Comparison of ENCODE assay signal across 11 cellular contexts in genomic region chr7:24741691-24742639, GRCh38. TPM values are rescaled to one million over a fixed set of nuclear protein-coding genes. Genes with fewer than 3 reads are reported as not detected.
DNase-seq lines count a peak whose midpoint lies in the region; ATAC-seq and TF ChIP-seq lines count a peak whose summit lies in the region.
"Had no signal": no experiment of that assay in that cellular context is flagged by ENCODE, and none has a peak within 500 bp of the region (broad histone marks: within the 10 kb centered on the region; RNA-seq: fewer than 3 reads in every experiment).

No MANE protein-coding gene starts in this region.

- DNase-seq in Daoy (ENCODE audit: low read depth) (peak; percentile 98), RWPE1 (ENCODE audit: low spot score) (peak; percentile 95), fibroblast of the aortic adventitia (ENCODE audit: low read depth) (peak; percentile 31), posterior vena cava (ENCODE audit: low spot score) (peak; percentile 91), natural killer cell (no peak), NCI-H82 (lab: John Stamatoyannopoulos, UW) (no peak), nucleus accumbens (lab: John Stamatoyannopoulos, UW) (no peak), SK-N-DZ (ENCODE audit: low spot score) (no peak)
- DNase-seq: NCI-H526, T-helper 1 cell had no signal

- peak overlapping the region; percentile 87 for H3K27ac ChIP-seq in RWPE1

- H3K36me3 Mint-ChIP-seq in natural killer cell = peaks cover 8% of the 10 kb centered on the region

- no peak overlapping the region for H3K27ac Mint-ChIP-seq in natural killer cell
- H3K27ac Mint-ChIP-seq: dendritic cell treated with granulocyte-macrophage colony-stimulating factor and Interleukin-4, amounts not matched to agents 40 ng/mL and 50 ng/mL, for 4 days had no signal

- POLR2A ChIA-PET in RWPE1 (lab: Yijun Ruan, JAX; ENCODE audit: low non-redundant PET) = interaction anchor here (0.5 to 0.7 kb wide), 2 partner anchors 13 to 14 kb away, joined by 3 to 4 read pairs; no protein-coding TSS in a partner anchor

- CTCF ChIA-PET in RWPE1 (lab: Yijun Ruan, JAX) = interaction anchor here (0.5 to 2.2 kb wide), 3 partner anchors 14 to 71 kb away, joined by 3 to 7 read pairs (median 4); no protein-coding TSS in a partner anchor

- H3K4me3 Mint-ChIP-seq in natural killer cell = no peak overlapping the region
- H3K4me3 Mint-ChIP-seq: dendritic cell treated with granulocyte-macrophage colony-stimulating factor and Interleukin-4, amounts not matched to agents 40 ng/mL and 50 ng/mL, for 4 days had no signal

- no peaks in the 10 kb centered on the region for H3K4me1 Mint-ChIP-seq in natural killer cell

- H3K4me3 ChIP-seq in fibroblast of the aortic adventitia (ENCODE audit: low read depth, low read length) = no peak overlapping the region

- TF ChIP-seq CTCF in RWPE1 (conservative IDR thresholded peaks at IDR 0.05; ENCODE audit: low read depth) = no peak
- TF ChIP-seq CTCF in fibroblast of the aortic adventitia (IDR thresholded peaks at IDR 0.05; ENCODE audit: insufficient read depth, low read length) = no peak
- no peak for TF ChIP-seq CTCF in natural killer cell (IDR thresholded peaks at IDR 0.05)

- no peak for ATAC-seq in natural killer cell

- no peaks in the 10 kb centered on the region for H3K9me3 Mint-ChIP-seq in natural killer cell

- peaks cover 13 to 44% of the 10 kb centered on the region in 2 donors for H3K27me3 Mint-ChIP-seq in natural killer cell (ENCODE audit: low read depth in 2 of 2)

- intact Hi-C loops in posterior vena cava (cut with DNase I) = no loop called here
- intact Hi-C loops in natural killer cell (cut with micrococcal nuclease) = no loop called here

RNA-seq across cellular contexts. Expression of gene GSDME, which starts 15.3 kb away (rescaled TPM):
- total RNA-seq in Daoy (2014; rRNA removed; shearing (Covaris generic)) = 28.3 and 46.0 TPM in 2 replicates
- total RNA-seq in fibroblast of the aortic adventitia (ENCODE audit: low replicate concordance) (43.3 and 59.9 TPM in 2 replicates), posterior vena cava (10 to 100 TPM; 33.4 to 43.5 TPM), natural killer cell (under 1 TPM in 2 of 3 donors, not detected in 1; 0.20 to 0.31 TPM)
- polyA plus RNA-seq in SK-N-DZ (2014; cell fraction: cytosol; rRNA removed) = 10.7 and 12.8 TPM in 2 replicates
- 29.3 and 42.4 TPM in 2 replicates for polyA plus RNA-seq in SK-N-DZ (2014; cell fraction: nucleus; rRNA removed)

Comparison
In these comparisons a context has a peak if more than half of its experiments do, and no peak if none do; other contexts are left out.
1. DNase-seq: peak in Daoy (single experiment), RWPE1 (single experiment), fibroblast of the aortic adventitia (single experiment) and posterior vena cava (single experiment); none in natural killer cell (single experiment), NCI-H82 (single experiment), nucleus accumbens (0 of 56) and SK-N-DZ (single experiment).
2. RNA of gene GSDME, which starts 15.3 kb away (total RNA-seq): 28.3 to 46.0 TPM in Daoy, 33.4 to 43.5 TPM in posterior vena cava and 43.3 to 59.9 TPM in fibroblast of the aortic adventitia; 0.20 to 0.31 TPM in natural killer cell; every median in the first group is over 10 times any median in the second.